1 cellular context compared by ENCODE assay signal in genomic region chr4:81635747-81636146, GRCh38.
TF ChIP-seq lines count a peak whose summit lies in the region.

No MANE protein-coding gene starts in this region.

TF ChIP-seq in HCT116, 20 proteins besides CTCF, POLR2A, EP300 and RAD21 (continued from another document):
- no peak for TF ChIP-seq REST (IDR thresholded peaks at IDR 0.05; ENCODE audit: low read depth)
- no peak for TF ChIP-seq ZNF274 (IDR thresholded peaks at IDR 0.05; ENCODE audit: low read depth, low read length)
- TF ChIP-seq EZH2 (IDR thresholded peaks at IDR 0.05) = no peak
- no peak for TF ChIP-seq JUND (IDR thresholded peaks at IDR 0.05)
